22 cellular contexts compared by ENCODE assay signal in genomic region chr5:179864686-179865085, GRCh38.
"Had no signal": no experiment of that assay in that cellular context is flagged by ENCODE, and none has a peak within 500 bp of the region (broad histone marks: within the 10 kb centered on the region; RNA-seq: fewer than 3 reads in every experiment).

No MANE protein-coding gene starts in this region.

- DNase-seq: activated B cell treated with CpG ODN at 0.5 μM for 24 hours; activated CD4-positive, alpha-beta T cell treated with anti-CD3 and anti-CD28 coated beads, Interleukin-2, amount 50 U/mL, for 1 hour; activated CD8-positive, alpha-beta memory T cell treated with anti-CD3 and anti-CD28 coated beads, Interleukin-2, amount 10 ng/mL, durations not matched to agents 7 days and 5 days; activated CD8-positive, alpha-beta T cell treated with anti-CD3 and anti-CD28 coated beads for 36 hours; activated effector memory CD4-positive, alpha-beta T cell treated with Interleukin-2 at 50 U/mL for 16 hours; activated naive CD4-positive, alpha-beta T cell treated with anti-CD3 and anti-CD28 coated beads for 36 hours; activated T-cell treated with anti-CD3 and anti-CD28 coated beads for 4 hours; colonic mucosa; effector memory CD4-positive, alpha-beta T cell; erythroblast; gastrocnemius medialis; glutamatergic neuron; left cardiac atrium; mammary epithelial cell; nephron progenitor cell; stimulated activated naive CD8-positive, alpha-beta T cell treated with anti-CD3 and anti-CD28 coated beads, Interleukin-15, amount 100 ng/mL, for 72 hours; T-helper 1 cell; tibial artery; upper lobe of right lung had no signal

- H3K4me3 Mint-ChIP-seq: activated B cell treated with CpG ODN at 0.5 μM for 24 hours; activated CD8-positive, alpha-beta memory T cell treated with anti-CD3 and anti-CD28 coated beads, Interleukin-2, amount 10 ng/mL, durations not matched to agents 7 days and 5 days; activated CD8-positive, alpha-beta T cell treated with anti-CD3 and anti-CD28 coated beads for 36 hours; activated naive CD4-positive, alpha-beta T cell treated with anti-CD3 and anti-CD28 coated beads for 36 hours; nephron progenitor cell; stimulated activated naive CD8-positive, alpha-beta T cell treated with anti-CD3 and anti-CD28 coated beads, Interleukin-15, amount 100 ng/mL, for 72 hours; T-helper 2 cell treated with Interferon-gamma antibody and Interleukin-4, amounts not matched to agents 5 μg/mL and 100 μg/mL, for 36 hours had no signal

- H3K27ac ChIP-seq: colonic mucosa, gastrocnemius medialis, pancreas, right atrium auricular region, tibial artery, upper lobe of right lung had no signal

- H3K27ac Mint-ChIP-seq: activated B cell treated with CpG ODN at 0.5 μM for 24 hours; activated CD8-positive, alpha-beta memory T cell treated with anti-CD3 and anti-CD28 coated beads, Interleukin-2, amount 10 ng/mL, durations not matched to agents 7 days and 5 days; activated CD8-positive, alpha-beta T cell treated with anti-CD3 and anti-CD28 coated beads for 36 hours; activated naive CD4-positive, alpha-beta T cell treated with anti-CD3 and anti-CD28 coated beads for 36 hours; nephron progenitor cell; T-helper 2 cell treated with Interferon-gamma antibody and Interleukin-4, amounts not matched to agents 5 μg/mL and 100 μg/mL, for 36 hours had no signal

- H3K9me3 Mint-ChIP-seq: activated B cell treated with CpG ODN at 0.5 μM for 24 hours; activated CD8-positive, alpha-beta T cell treated with anti-CD3 and anti-CD28 coated beads for 36 hours; activated naive CD4-positive, alpha-beta T cell treated with anti-CD3 and anti-CD28 coated beads for 36 hours; nephron progenitor cell; stimulated activated naive CD8-positive, alpha-beta T cell treated with anti-CD3 and anti-CD28 coated beads, Interleukin-15, amount 100 ng/mL, for 72 hours; T-helper 2 cell treated with Interferon-gamma antibody and Interleukin-4, amounts not matched to agents 5 μg/mL and 100 μg/mL, for 36 hours had no signal

- H3K27me3 ChIP-seq: colonic mucosa, gastrocnemius medialis, pancreas, right atrium auricular region, tibial artery, upper lobe of right lung had no signal

- ATAC-seq: activated CD8-positive, alpha-beta memory T cell treated with anti-CD3 and anti-CD28 coated beads, Interleukin-2, amount 10 ng/mL, durations not matched to agents 7 days and 5 days; activated CD8-positive, alpha-beta T cell treated with anti-CD3 and anti-CD28 coated beads for 36 hours; gastrocnemius medialis; left cardiac atrium; pancreas; stimulated activated naive CD8-positive, alpha-beta T cell treated with anti-CD3 and anti-CD28 coated beads, Interleukin-15, amount 100 ng/mL, for 72 hours; upper lobe of right lung had no signal

- H3K27me3 Mint-ChIP-seq: activated B cell treated with CpG ODN at 0.5 μM for 24 hours; activated CD8-positive, alpha-beta memory T cell treated with anti-CD3 and anti-CD28 coated beads, Interleukin-2, amount 10 ng/mL, durations not matched to agents 7 days and 5 days; activated CD8-positive, alpha-beta T cell treated with anti-CD3 and anti-CD28 coated beads for 36 hours; stimulated activated naive CD8-positive, alpha-beta T cell treated with anti-CD3 and anti-CD28 coated beads, Interleukin-15, amount 100 ng/mL, for 72 hours had no signal
